In genomic region chr7:41869091-41869490, GRCh38 we compare ENCODE assay signal across 13 cellular contexts.
A peak's percentile ranks its signal among the peaks of the same experiment; 100 is the strongest.
DNase-seq lines count a peak whose midpoint lies in the region; ATAC-seq, FAIRE-seq and TF ChIP-seq lines count a peak whose summit lies in the region.
"Had no signal": no experiment of that assay in that cellular context is flagged by ENCODE, and none has a peak within 500 bp of the region (broad histone marks: within the 10 kb centered on the region; RNA-seq: fewer than 3 reads in every experiment).

No MANE protein-coding gene starts in this region.

- no peak for TF ChIP-seq POLR2A in H54 (IDR thresholded peaks at IDR 0.05; ENCODE audit: low read depth, low read length)
- TF ChIP-seq POLR2A in suprapubic skin (IDR thresholded peaks at IDR 0.05), result no peak

- FAIRE-seq in H54 (lab: Jason Lieb, UNC), result peak; percentile 55
- FAIRE-seq: HTR-8/SVneo, islet of Langerhans had no signal

- H3K27ac ChIP-seq in AG04450 (ENCODE audit: low read depth, low read length), result peak overlapping the region; percentile 43
- no peak overlapping the region for H3K27ac ChIP-seq in foreskin keratinocyte
- H3K27ac ChIP-seq in suprapubic skin, result no peak overlapping the region

- no peak for TF ChIP-seq EP300 in suprapubic skin (IDR thresholded peaks at IDR 0.05)

- H3K27me3 ChIP-seq in AG04450 (ENCODE audit: control insufficient read depth, insufficient read depth, low read length) (no peaks in the 10 kb centered on the region), foreskin keratinocyte (no peaks in the 10 kb centered on the region), suprapubic skin (no peaks in the 10 kb centered on the region)

- H3K4me3 ChIP-seq in AG04450 (ENCODE audit: low read depth, low read length) (no peak overlapping the region), suprapubic skin (no peak overlapping the region)

- H3K4me1 Mint-ChIP-seq in activated T-helper 17 cell treated with anti-CD3 and anti-CD28 coated beads, Interleukin-2, amount 50 U/mL, for 72 hours, result no peaks in the 10 kb centered on the region

- H3K27me3 Mint-ChIP-seq in activated T-helper 17 cell treated with anti-CD3 and anti-CD28 coated beads, Interleukin-2, amount 50 U/mL, for 72 hours, result peaks cover 23% of the 10 kb centered on the region
- H3K27me3 Mint-ChIP-seq: B cell had no signal

- TF ChIP-seq CTCF in AG04450 (IDR thresholded peaks at IDR 0.05; ENCODE audit: low read depth, low read length) (no peak), foreskin keratinocyte (conservative IDR thresholded peaks at IDR 0.05) (no peak), suprapubic skin (IDR thresholded peaks at IDR 0.05) (no peak)

- H3K36me3 ChIP-seq in suprapubic skin, result no peaks in the 10 kb centered on the region

- H3K4me1 ChIP-seq in foreskin keratinocyte (peaks cover 3% of the 10 kb centered on the region), suprapubic skin (no peaks in the 10 kb centered on the region)

- H3K4me3 Mint-ChIP-seq in activated T-helper 17 cell treated with anti-CD3 and anti-CD28 coated beads, Interleukin-2, amount 50 U/mL, for 72 hours, result no peak overlapping the region
- H3K4me3 Mint-ChIP-seq: B cell had no signal

- no peaks in the 10 kb centered on the region for H3K9me3 Mint-ChIP-seq in activated T-helper 17 cell treated with anti-CD3 and anti-CD28 coated beads, Interleukin-2, amount 50 U/mL, for 72 hours

- intact Hi-C loops in Right ventricle myocardium superior (cut with DNase I), result no loop called here

- peaks cover 12% of the 10 kb centered on the region for H3K9me3 ChIP-seq in AG04450 (ENCODE audit: control insufficient read depth, insufficient read depth, low read length)
- no peaks in the 10 kb centered on the region for H3K9me3 ChIP-seq in suprapubic skin

- POLR2A ChIA-PET in AG04450 (lab: Yijun Ruan, JAX), result interaction anchor here (1.0 kb wide), 1 partner anchor 17 kb away, joined by 3 read pairs; no protein-coding TSS in a partner anchor

- DNase-seq in AG04450 (ENCODE audit: low read depth, low spot score) (no peak), H54 (ENCODE audit: insufficient read length, low spot score) (no peak), foreskin keratinocyte (peak; percentile 51 to 79), medulla oblongata (ENCODE audit: extremely low spot score) (no peak), Right ventricle myocardium superior (no peak), suprapubic skin (ENCODE audit: low spot score in 2 of 2) (no peak)
- DNase-seq: activated CD4-positive, alpha-beta T cell treated with anti-CD3 and anti-CD28 coated beads for 48 hours; stimulated activated CD4-positive, alpha-beta T cell treated with anti-CD3 and anti-CD28 coated beads, Interleukin-1b, Interleukin-23, amount 100 ng/mL, for 48 hours had no signal

- H3K36me3 Mint-ChIP-seq in activated T-helper 17 cell treated with anti-CD3 and anti-CD28 coated beads, Interleukin-2, amount 50 U/mL, for 72 hours (ENCODE audit: low read depth), result no peaks in the 10 kb centered on the region

- no peak overlapping the region for H3K27ac Mint-ChIP-seq in activated T-helper 17 cell treated with anti-CD3 and anti-CD28 coated beads, Interleukin-2, amount 50 U/mL, for 72 hours
- H3K27ac Mint-ChIP-seq: B cell had no signal

- peak; percentile 18 for ATAC-seq in activated T-helper 17 cell treated with anti-CD3 and anti-CD28 coated beads, Interleukin-2, amount 50 U/mL, for 72 hours (replicated peaks)
- ATAC-seq in foreskin keratinocyte, result peak; percentile 68
- ATAC-seq in GM19351 (IDR thresholded peaks at IDR 0.05; ENCODE audit: unreplicated experiment), result no peak
- no peak for ATAC-seq in Right ventricle myocardium superior (ENCODE audit: poor library complexity)

- CTCF ChIA-PET in AG04450 (lab: Charles Lee), result no interaction called here

Comparison
In these comparisons a context has a peak if more than half of its experiments do, and no peak if none do; other contexts are left out.
1. DNase-seq: peak in foreskin keratinocyte (2 of 2); none in AG04450 (single experiment), H54 (single experiment), medulla oblongata (single experiment), Right ventricle myocardium superior (single experiment) and suprapubic skin (0 of 2).
2. ATAC-seq: peak in activated T-helper 17 cell treated with anti-CD3 and anti-CD28 coated beads, Interleukin-2, amount 50 U/mL, for 72 hours (single experiment) and foreskin keratinocyte (single experiment); none in GM19351 (single experiment) and Right ventricle myocardium superior (single experiment).